In the genomic region with DNA sequence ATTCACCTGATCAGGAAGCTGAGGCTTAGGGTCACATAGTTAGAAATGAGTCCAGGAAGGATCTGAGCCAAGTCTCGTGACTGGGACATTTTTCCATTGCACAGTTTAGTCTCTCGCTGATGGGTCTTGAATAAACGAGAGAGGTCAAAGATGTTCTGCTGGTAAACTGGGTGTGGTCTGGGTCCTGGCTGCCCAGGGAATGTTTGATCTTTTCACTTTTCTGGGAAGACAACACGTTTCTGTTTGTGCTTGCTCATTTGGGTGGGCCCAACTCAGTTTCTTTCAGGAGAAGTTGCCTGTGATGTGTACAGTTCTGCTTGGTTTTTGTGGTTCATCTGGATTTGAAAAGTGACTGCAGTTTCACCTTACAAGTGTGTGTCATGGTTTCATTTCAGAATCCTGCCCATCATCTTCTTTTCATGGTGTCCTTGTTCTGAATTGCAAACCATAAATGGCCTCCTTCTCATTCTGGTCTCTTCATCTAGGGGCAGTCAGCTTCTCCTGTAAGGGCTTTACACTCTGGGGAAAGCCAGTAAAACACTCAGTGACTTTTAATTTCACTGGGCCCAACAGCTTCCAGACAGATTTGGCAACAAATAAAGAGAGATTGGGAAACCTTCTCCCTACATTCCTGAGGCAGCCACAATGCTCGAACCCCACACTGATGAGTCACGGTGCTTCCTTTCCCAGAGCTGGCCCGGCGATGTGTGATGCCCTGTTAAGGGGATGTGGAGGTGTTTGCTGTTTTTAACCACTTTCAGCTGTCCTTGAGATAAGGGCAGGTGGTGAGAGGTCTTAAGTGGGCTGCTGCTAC, we compare ENCODE assay signal across 9 cellular contexts. TPM values are rescaled to one million over a fixed set of nuclear protein-coding genes. Genes with fewer than 3 reads are reported as not detected.
DNase-seq lines count a peak whose midpoint lies in the region; ATAC-seq and TF ChIP-seq lines count a peak whose summit lies in the region.
"Had no signal": no experiment of that assay in that cellular context is flagged by ENCODE, and none has a peak within 500 bp of the region (broad histone marks: within the 10 kb centered on the region; RNA-seq: fewer than 3 reads in every experiment).

No MANE protein-coding gene starts in this region.

- H3K36me3 ChIP-seq in right atrium auricular region = no peaks in the 10 kb centered on the region

- no peak overlapping the region for H3K4me3 ChIP-seq in right atrium auricular region

- DNase-seq in DMS53 (lab: John Stamatoyannopoulos, UW) (peak; percentile 66), DMS53 treated with DMSO at 0.1 percent for 48 hours (lab: John Stamatoyannopoulos, UW; ENCODE audit: unreplicated experiment) (no peak), SW480 (ENCODE audit: low spot score) (peak; percentile 90), right atrium auricular region (ENCODE audit: low spot score) (peak; percentile 89), stromal cell of bone marrow (ENCODE audit: low read depth) (peak; percentile 90)
- no peak for DNase-seq in activated CD4-positive, CD25-positive, alpha-beta regulatory T cell treated with anti-CD3 and anti-CD28 coated beads, Interleukin-2, amount 50 U/mL, for 72 hours
- DNase-seq in effector CD8-positive, alpha-beta T cell (lab: John Stamatoyannopoulos, UW) = no peak

- H3K27me3 ChIP-seq in right atrium auricular region = no peaks in the 10 kb centered on the region

- H3K4me1 ChIP-seq in right atrium auricular region = peaks cover 0 to 17% of the 10 kb centered on the region in 2 donors

- H3K27ac ChIP-seq in right atrium auricular region = peak overlapping the region in 1 of 2 donors; percentile 56
- H3K27ac ChIP-seq: 22Rv1 had no signal

- no peaks in the 10 kb centered on the region for H3K9me3 ChIP-seq in right atrium auricular region

- peak; percentile 57 for ATAC-seq in HG03139 (IDR thresholded peaks at IDR 0.05; ENCODE audit: unreplicated experiment)

- no peak for TF ChIP-seq CTCF in right atrium auricular region (IDR thresholded peaks at IDR 0.05)

RNA-seq across cellular contexts. Expression of gene TACSTD2, which starts 7.2 kb away (rescaled TPM):
- total RNA-seq in right atrium auricular region = under 1 TPM in 1 of 2 donors, not detected in 1; 0.71 TPM

RNA-seq across cellular contexts. Expression of gene OMA1, which starts 37.8 kb away (rescaled TPM):
- 10 to 100 TPM; 27.0 to 27.3 TPM for total RNA-seq in right atrium auricular region

Comparison
In these comparisons a context has a peak if more than half of its experiments do, and no peak if none do; other contexts are left out.
1. DNase-seq: peak in DMS53 (single experiment), SW480 (single experiment), right atrium auricular region (single experiment) and stromal cell of bone marrow (single experiment); none in DMS53 treated with DMSO at 0.1 percent for 48 hours (single experiment), activated CD4-positive, CD25-positive, alpha-beta regulatory T cell treated with anti-CD3 and anti-CD28 coated beads, Interleukin-2, amount 50 U/mL, for 72 hours (single experiment) and effector CD8-positive, alpha-beta T cell (single experiment).